14 cellular contexts compared by ENCODE assay signal in genomic region chr7:110317699-110318265, GRCh38.
DNase-seq lines count a peak whose midpoint lies in the region; ATAC-seq and TF ChIP-seq lines count a peak whose summit lies in the region.
"Had no signal": no experiment of that assay in that cellular context is flagged by ENCODE, and none has a peak within 500 bp of the region (broad histone marks: within the 10 kb centered on the region; RNA-seq: fewer than 3 reads in every experiment).

No MANE protein-coding gene starts in this region.

- ATAC-seq in GM21529 (IDR thresholded peaks at IDR 0.05; ENCODE audit: unreplicated experiment), result no peak

- no peaks in the 10 kb centered on the region for H3K36me3 Mint-ChIP-seq in nephron progenitor cell (ENCODE audit: low read depth)
- no peaks in the 10 kb centered on the region for H3K36me3 Mint-ChIP-seq in activated CD4-positive, alpha-beta T cell treated with anti-CD3 and anti-CD28 coated beads, Interleukin-2, amount 10 ng/mL, durations not matched to agents 24 days and 14 days (ENCODE audit: low read depth)
- H3K36me3 Mint-ChIP-seq: CD8-positive, alpha-beta memory T cell had no signal

- DNase-seq in EL, result peak; percentile 90
- peak; percentile 9 for DNase-seq in OCI-M1 (lab: John Stamatoyannopoulos, UW)
- peak; percentile 87 to 90 for DNase-seq in dermis microvascular lymphatic vessel endothelial cell (ENCODE audit: low read depth in 2 of 2)
- no peak for DNase-seq in nephron progenitor cell
- no peak for DNase-seq in retina
- DNase-seq in activated CD4-positive, alpha-beta T cell treated with anti-CD3 and anti-CD28 coated beads, Interleukin-2, amount 10 ng/mL, durations not matched to agents 24 days and 14 days, result no peak
- no peak for DNase-seq in effector CD8-positive, alpha-beta T cell (lab: John Stamatoyannopoulos, UW)
- DNase-seq: activated T-cell treated with anti-CD3 and anti-CD28 coated beads, Interleukin-2, amount 50 U/mL, for 48 hours; caudate nucleus; CD8-positive, alpha-beta memory T cell; NCI-H1048; NCI-H524 treated with DMSO at 0.1 percent for 48 hours; SJCRH30 had no signal

- H3K27ac Mint-ChIP-seq in nephron progenitor cell, result peak overlapping the region; percentile 67
- H3K27ac Mint-ChIP-seq in activated CD4-positive, alpha-beta T cell treated with anti-CD3 and anti-CD28 coated beads, Interleukin-2, amount 10 ng/mL, durations not matched to agents 24 days and 14 days, result no peak overlapping the region
- H3K27ac Mint-ChIP-seq: CD8-positive, alpha-beta memory T cell had no signal

- intact Hi-C loops in activated CD4-positive, alpha-beta T cell treated with anti-CD3 and anti-CD28 coated beads, Interleukin-2, amount 10 ng/mL, durations not matched to agents 24 days and 14 days (cut with micrococcal nuclease), result no loop called here

- TF ChIP-seq CTCF in nephron progenitor cell (IDR thresholded peaks at IDR 0.05), result no peak

- no peaks in the 10 kb centered on the region for H3K27me3 Mint-ChIP-seq in nephron progenitor cell (ENCODE audit: low read depth, poor library complexity)
- H3K27me3 Mint-ChIP-seq in activated CD4-positive, alpha-beta T cell treated with anti-CD3 and anti-CD28 coated beads, Interleukin-2, amount 10 ng/mL, durations not matched to agents 24 days and 14 days, result no peaks in the 10 kb centered on the region

- peaks cover 22% of the 10 kb centered on the region for H3K9me3 Mint-ChIP-seq in nephron progenitor cell
- H3K9me3 Mint-ChIP-seq in activated CD4-positive, alpha-beta T cell treated with anti-CD3 and anti-CD28 coated beads, Interleukin-2, amount 10 ng/mL, durations not matched to agents 24 days and 14 days, result peaks cover 5% of the 10 kb centered on the region

- H3K4me1 Mint-ChIP-seq in nephron progenitor cell, result peaks cover 5% of the 10 kb centered on the region
- H3K4me1 Mint-ChIP-seq in activated CD4-positive, alpha-beta T cell treated with anti-CD3 and anti-CD28 coated beads, Interleukin-2, amount 10 ng/mL, durations not matched to agents 24 days and 14 days, result no peaks in the 10 kb centered on the region
- H3K4me1 Mint-ChIP-seq: CD8-positive, alpha-beta memory T cell had no signal

- H3K4me3 Mint-ChIP-seq in nephron progenitor cell, result no peak overlapping the region
- no peak overlapping the region for H3K4me3 Mint-ChIP-seq in activated CD4-positive, alpha-beta T cell treated with anti-CD3 and anti-CD28 coated beads, Interleukin-2, amount 10 ng/mL, durations not matched to agents 24 days and 14 days
- H3K4me3 Mint-ChIP-seq: CD8-positive, alpha-beta memory T cell had no signal

Comparison
In these comparisons a context has a peak if more than half of its experiments do, and no peak if none do; other contexts are left out.
1. DNase-seq: peak in EL (single experiment), OCI-M1 (single experiment) and dermis microvascular lymphatic vessel endothelial cell (2 of 2); none in nephron progenitor cell (single experiment), retina (single experiment), activated CD4-positive, alpha-beta T cell treated with anti-CD3 and anti-CD28 coated beads, Interleukin-2, amount 10 ng/mL, durations not matched to agents 24 days and 14 days (single experiment) and effector CD8-positive, alpha-beta T cell (single experiment).